ENCODE assay signal across 9 cellular contexts in genomic region chr16:15988268-15989013, GRCh38. TPM values are rescaled to one million over a fixed set of nuclear protein-coding genes. Genes with fewer than 3 reads are reported as not detected.
DNase-seq lines count a peak whose midpoint lies in the region; ATAC-seq and TF ChIP-seq lines count a peak whose summit lies in the region.
"Had no signal": no experiment of that assay in that cellular context is flagged by ENCODE, and none has a peak within 500 bp of the region (broad histone marks: within the 10 kb centered on the region; RNA-seq: fewer than 3 reads in every experiment).

No MANE protein-coding gene starts in this region.

- no peak for ATAC-seq in activated CD8-positive, alpha-beta memory T cell treated with anti-CD3 and anti-CD28 coated beads, Interleukin-2, amount 10 ng/mL, durations not matched to agents 7 days and 5 days
- ATAC-seq in activated B cell treated with CpG ODN at 0.5 μM for 24 hours (ENCODE audit: low read depth): no peak
- ATAC-seq in right cardiac atrium: peak; percentile 42 to 62
- no peak for ATAC-seq in foreskin keratinocyte

- peak overlapping the region in 1 of 2 donors; percentile 2 for H3K9ac ChIP-seq in stomach smooth muscle (ENCODE audit: low read length in 2 of 2)

- no peak for DNase-seq in activated CD8-positive, alpha-beta memory T cell treated with anti-CD3 and anti-CD28 coated beads, Interleukin-2, amount 10 ng/mL, durations not matched to agents 7 days and 5 days
- DNase-seq in activated CD8-positive, alpha-beta memory T cell treated with anti-CD3 and anti-CD28 coated beads for 24 hours: no peak
- DNase-seq in activated B cell treated with CpG ODN at 0.5 μM for 24 hours: no peak
- DNase-seq in right cardiac atrium: no peak
- DNase-seq in foreskin keratinocyte: no peak
- DNase-seq in putamen (ENCODE audit: low spot score): no peak
- DNase-seq in epidermal melanocyte (ENCODE audit: insufficient read length, low spot score): no peak

- peaks cover 36% of the 10 kb centered on the region for H3K4me1 Mint-ChIP-seq in activated CD8-positive, alpha-beta memory T cell treated with anti-CD3 and anti-CD28 coated beads, Interleukin-2, amount 10 ng/mL, durations not matched to agents 7 days and 5 days
- peaks cover 37% of the 10 kb centered on the region for H3K4me1 Mint-ChIP-seq in activated B cell treated with CpG ODN at 0.5 μM for 24 hours

- H3K27ac ChIP-seq in right cardiac atrium (ENCODE audit: low read length) (peak overlapping the region; percentile 89), stomach smooth muscle (ENCODE audit: low read length) (peak overlapping the region; percentile 82), foreskin keratinocyte (no peak overlapping the region)
- H3K27ac ChIP-seq: SJSA1 had no signal

- peak overlapping the region; percentile 70 for H3K27ac Mint-ChIP-seq in activated CD8-positive, alpha-beta memory T cell treated with anti-CD3 and anti-CD28 coated beads, Interleukin-2, amount 10 ng/mL, durations not matched to agents 7 days and 5 days
- H3K27ac Mint-ChIP-seq in activated B cell treated with CpG ODN at 0.5 μM for 24 hours: peak overlapping the region; percentile 21

- H3K9me3 ChIP-seq in right cardiac atrium (ENCODE audit: control insufficient read depth, low read length) (no peaks in the 10 kb centered on the region), stomach smooth muscle (ENCODE audit: control insufficient read depth in 2 of 2, low read length in 2 of 2) (no peaks in the 10 kb centered on the region)
- H3K9me3 ChIP-seq: SJSA1 had no signal

- H3K27me3 ChIP-seq in right cardiac atrium (ENCODE audit: control insufficient read depth, insufficient read depth) (no peaks in the 10 kb centered on the region), stomach smooth muscle (ENCODE audit: control insufficient read depth in 1 of 2, insufficient read depth in 2 of 2, low read length in 2 of 2) (no peaks in the 10 kb centered on the region), foreskin keratinocyte (no peaks in the 10 kb centered on the region)
- H3K27me3 ChIP-seq: SJSA1 had no signal

- H3K36me3 Mint-ChIP-seq in activated CD8-positive, alpha-beta memory T cell treated with anti-CD3 and anti-CD28 coated beads, Interleukin-2, amount 10 ng/mL, durations not matched to agents 7 days and 5 days: peaks cover 22% of the 10 kb centered on the region
- H3K36me3 Mint-ChIP-seq in activated B cell treated with CpG ODN at 0.5 μM for 24 hours (ENCODE audit: low read depth): peaks cover 17% of the 10 kb centered on the region

- POLR2A ChIA-PET in activated B cell treated with CpG ODN at 0.5 μM for 24 hours (lab: Charles Lee): no interaction called here

- TF ChIP-seq CTCF in activated B cell treated with CpG ODN at 0.5 μM for 24 hours (IDR thresholded peaks at IDR 0.05): no peak
- no peak for TF ChIP-seq CTCF in foreskin keratinocyte (conservative IDR thresholded peaks at IDR 0.05)

- H3K36me3 ChIP-seq in stomach smooth muscle (ENCODE audit: control insufficient read depth in 2 of 2, insufficient read depth in 2 of 2, low read length in 2 of 2): no peaks in the 10 kb centered on the region

- intact Hi-C loops in activated B cell treated with CpG ODN at 0.5 μM for 24 hours (cut with micrococcal nuclease) (no loop called here), right cardiac atrium (cut with DNase I) (loop anchor here in 1 of 4 donors (10.0 kb wide), 1 partner anchor 56 kb away; no protein-coding TSS in a partner anchor)

- CTCF ChIA-PET in activated CD8-positive, alpha-beta memory T cell treated with anti-CD3 and anti-CD28 coated beads, Interleukin-2, amount 10 ng/mL, durations not matched to agents 7 days and 5 days (lab: Charles Lee): interaction anchor here (1.2 kb wide), 1 partner anchor 10 kb away, joined by 3 read pairs; no protein-coding TSS in a partner anchor
- CTCF ChIA-PET in activated B cell treated with CpG ODN at 0.5 μM for 24 hours (lab: Charles Lee): no interaction called here

- H3K4me3 Mint-ChIP-seq in activated CD8-positive, alpha-beta memory T cell treated with anti-CD3 and anti-CD28 coated beads, Interleukin-2, amount 10 ng/mL, durations not matched to agents 7 days and 5 days: no peak overlapping the region
- no peak overlapping the region for H3K4me3 Mint-ChIP-seq in activated B cell treated with CpG ODN at 0.5 μM for 24 hours

- H3K4me1 ChIP-seq in right cardiac atrium (ENCODE audit: control insufficient read depth, insufficient read depth, low read length): peaks cover 17% of the 10 kb centered on the region
- peaks cover 43% of the 10 kb centered on the region for H3K4me1 ChIP-seq in stomach smooth muscle (ENCODE audit: control insufficient read depth, insufficient read depth, low read length)
- H3K4me1 ChIP-seq in foreskin keratinocyte: peaks cover 6% of the 10 kb centered on the region

- 35% methylated on average over 5 of the region's 5 CpGs for WGBS in right cardiac atrium

- H3K4me3 ChIP-seq in right cardiac atrium (ENCODE audit: low read length) (no peak overlapping the region), stomach smooth muscle (ENCODE audit: low read length in 2 of 2) (no peak overlapping the region)
- H3K4me3 ChIP-seq: SJSA1 had no signal

- no peaks in the 10 kb centered on the region for H3K9me3 Mint-ChIP-seq in activated CD8-positive, alpha-beta memory T cell treated with anti-CD3 and anti-CD28 coated beads, Interleukin-2, amount 10 ng/mL, durations not matched to agents 7 days and 5 days (ENCODE audit: low read depth)
- no peaks in the 10 kb centered on the region for H3K9me3 Mint-ChIP-seq in activated B cell treated with CpG ODN at 0.5 μM for 24 hours

- no peaks in the 10 kb centered on the region for H3K27me3 Mint-ChIP-seq in activated CD8-positive, alpha-beta memory T cell treated with anti-CD3 and anti-CD28 coated beads, Interleukin-2, amount 10 ng/mL, durations not matched to agents 7 days and 5 days
- no peaks in the 10 kb centered on the region for H3K27me3 Mint-ChIP-seq in activated B cell treated with CpG ODN at 0.5 μM for 24 hours

RNA-seq across cellular contexts. Expression of gene ABCC1, which starts 39.0 kb away (rescaled TPM):
- total RNA-seq in activated CD8-positive, alpha-beta memory T cell treated with anti-CD3 and anti-CD28 coated beads, Interleukin-2, amount 10 ng/mL, durations not matched to agents 7 days and 5 days: 10 to 100 TPM; 54.9 to 76.8 TPM
- total RNA-seq in activated B cell treated with CpG ODN at 0.5 μM for 24 hours (46.5 and 49.8 TPM in 2 replicates), right cardiac atrium (10 to 100 TPM; 17.4 to 30.9 (median 26.0) TPM), foreskin keratinocyte (22.1 and 22.3 TPM in 2 replicates)
- polyA plus RNA-seq in right cardiac atrium (9.7 TPM), foreskin keratinocyte (7.0 and 8.9 TPM in 2 replicates)

Comparison
In these comparisons a context has a peak if more than half of its experiments do, and no peak if none do; other contexts are left out.
1. ATAC-seq: peak in right cardiac atrium (2 of 2); none in activated CD8-positive, alpha-beta memory T cell treated with anti-CD3 and anti-CD28 coated beads, Interleukin-2, amount 10 ng/mL, durations not matched to agents 7 days and 5 days (single experiment), activated B cell treated with CpG ODN at 0.5 μM for 24 hours (single experiment) and foreskin keratinocyte (single experiment).